Comparison of ENCODE assay signal across 8 cellular contexts in genomic region chr1:120558303-120559060, GRCh38.
A peak's percentile ranks its signal among the peaks of the same experiment; 100 is the strongest.
DNase-seq lines count a peak whose midpoint lies in the region; ATAC-seq, FAIRE-seq and TF ChIP-seq lines count a peak whose summit lies in the region.
"Not testable (repeated sequence)": the region's sequence is repeated elsewhere in the genome, so short reads cannot be mapped to it uniquely, and the experiment has no call there.

No MANE protein-coding gene starts in this region.

- H4K20me1 ChIP-seq in K562 (replicated peaks; ENCODE audit: control insufficient read depth, insufficient read depth, low read length), result not testable (repeated sequence)

- 94% methylated on average over 6 of the region's 72 CpGs for WGBS in K562 (ENCODE audit: insufficient coverage, low coverage, missing lambda C conversion rate)

- not testable (repeated sequence) for H2AFZ ChIP-seq in K562 (ENCODE audit: low read depth, low read length)

- not testable (repeated sequence) for TF ChIP-seq EP300 in K562 (IDR thresholded peaks at IDR 0.05; ENCODE audit: low read length)

- TF ChIP-seq POLR2A in K562 (conservative IDR thresholded peaks at IDR 0.05), result not testable (repeated sequence)

- H3K4me1 ChIP-seq in K562 (replicated peaks in 1 of 2; ENCODE audit: control insufficient read depth in 2 of 2, insufficient read depth in 2 of 2, low read length in 2 of 2); rectal smooth muscle tissue (ENCODE audit: control insufficient read depth, insufficient read depth, low read length): not testable (repeated sequence)

- POLR2A ChIA-PET in K562 (lab: Yijun Ruan, JAX), result not testable (repeated sequence)

- intact Hi-C loops in K562 (cut with micrococcal nuclease), result not testable (repeated sequence)

- H3K9ac ChIP-seq in K562 (ENCODE audit: insufficient read depth in 1 of 2, low read depth in 2 of 2, low read length in 2 of 2); rectal smooth muscle tissue (ENCODE audit: low read length): not testable (repeated sequence)

- not testable (repeated sequence) for BruUV-seq in K562 (replicated peaks; lab: Mats Ljungman, UMichigan)

- H3K79me2 ChIP-seq in K562 (ENCODE audit: control insufficient read depth, insufficient read depth, low read length), result not testable (repeated sequence)

- FAIRE-seq in K562 (lab: Jason Lieb, UNC), result not testable (repeated sequence)

- not testable (repeated sequence) for H3K27me3 ChIP-seq in WERI-Rb-1 (ENCODE audit: insufficient read depth, low read depth, severe bottlenecking); K562 (ENCODE audit: control insufficient read depth in 2 of 2, insufficient read depth in 2 of 2, low read length in 2 of 2); rectal smooth muscle tissue (ENCODE audit: control insufficient read depth, insufficient read depth, low read length)

- not testable (repeated sequence) for TF ChIP-seq RAD21 in K562 (CRISPR knock-in tag; conservative IDR thresholded peaks at IDR 0.05 in 1 of 2, IDR thresholded peaks at IDR 0.05 in 1 of 2)

- DNase-seq in NCI-H2029 (lab: John Stamatoyannopoulos, UW), result peak; percentile 34
- peak; percentile 78 for DNase-seq in WERI-Rb-1
- DNase-seq in K562 (ENCODE audit: extremely low read depth in 1 of 4, low spot score in 3 of 4), result not testable (repeated sequence)
- DNase-seq in iPS DF 4.7 (ENCODE audit: extremely low read depth, low spot score), result peak; percentile 7
- DNase-seq in ureter (ENCODE audit: low spot score), result peak; percentile 76

- H3K27ac ChIP-seq in WERI-Rb-1; K562 (ENCODE audit: extremely low read depth, low read depth, low read length); rectal smooth muscle tissue (ENCODE audit: low read depth, low read length): not testable (repeated sequence)

- not testable (repeated sequence) for H3K36me3 ChIP-seq in WERI-Rb-1; K562 (ENCODE audit: control insufficient read depth, insufficient read depth, low read length); rectal smooth muscle tissue (ENCODE audit: control insufficient read depth, insufficient read depth, low read length)

- ATAC-seq in GM18861 (IDR thresholded peaks at IDR 0.05; ENCODE audit: unreplicated experiment) (peak; percentile 79), HG03025 (IDR thresholded peaks at IDR 0.05; ENCODE audit: low FRiP score, unreplicated experiment) (peak; percentile 90), K562 (peak; percentile 15; the same call in 2 of the 3 replicates)

- H3K4me2 ChIP-seq in K562 (ENCODE audit: insufficient read depth, low read length), result not testable (repeated sequence)

- not testable (repeated sequence) for TF ChIP-seq CTCF in WERI-Rb-1 (IDR thresholded peaks at IDR 0.05; ENCODE audit: low read depth, low read length); K562 (IDR thresholded peaks at IDR 0.05 in 2 of 3, conservative IDR thresholded peaks at IDR 0.05 in 1 of 3; ENCODE audit: insufficient read depth in 2 of 3, low read depth in 1 of 3, low read length in 3 of 3)

- in situ Hi-C loops in K562 (cut with MboI), result not testable (repeated sequence)

- H3K9me3 ChIP-seq in WERI-Rb-1 (ENCODE audit: severe bottlenecking); K562 (replicated peaks; ENCODE audit: control insufficient read depth, insufficient read depth, low read depth, low read length): not testable (repeated sequence)

- not testable (repeated sequence) for H3K9me1 ChIP-seq in K562 (ENCODE audit: control insufficient read depth, insufficient read depth, low read length)

- CTCF ChIA-PET in K562 (lab: Yijun Ruan, JAX; ENCODE audit: low intra/inter-chr PET ratio), result not testable (repeated sequence)

- H3K4me3 ChIP-seq in WERI-Rb-1 (ENCODE audit: low read depth, low read length), result peak overlapping the region; percentile 51
- H3K4me3 ChIP-seq in K562, result not testable (repeated sequence)
- H3K4me3 ChIP-seq in rectal smooth muscle tissue (ENCODE audit: low read length), result peak overlapping the region; percentile 66

TF ChIP-seq in K562, 482 proteins besides CTCF, POLR2A, EP300 and RAD21:
- TF ChIP-seq, protein P1, sequence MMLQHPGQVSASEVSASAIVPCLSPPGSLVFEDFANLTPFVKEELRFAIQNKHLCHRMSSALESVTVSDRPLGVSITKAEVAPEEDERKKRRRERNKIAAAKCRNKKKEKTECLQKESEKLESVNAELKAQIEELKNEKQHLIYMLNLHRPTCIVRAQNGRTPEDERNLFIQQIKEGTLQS (IDR thresholded peaks at IDR 0.05), result peak; percentile 9; the same call in 1 of the 2 replicates
- TF ChIP-seq, protein P1 (CRISPR knock-in tag; conservative IDR thresholded peaks at IDR 0.05), result not testable (repeated sequence)
- TF ChIP-seq, protein P2, sequence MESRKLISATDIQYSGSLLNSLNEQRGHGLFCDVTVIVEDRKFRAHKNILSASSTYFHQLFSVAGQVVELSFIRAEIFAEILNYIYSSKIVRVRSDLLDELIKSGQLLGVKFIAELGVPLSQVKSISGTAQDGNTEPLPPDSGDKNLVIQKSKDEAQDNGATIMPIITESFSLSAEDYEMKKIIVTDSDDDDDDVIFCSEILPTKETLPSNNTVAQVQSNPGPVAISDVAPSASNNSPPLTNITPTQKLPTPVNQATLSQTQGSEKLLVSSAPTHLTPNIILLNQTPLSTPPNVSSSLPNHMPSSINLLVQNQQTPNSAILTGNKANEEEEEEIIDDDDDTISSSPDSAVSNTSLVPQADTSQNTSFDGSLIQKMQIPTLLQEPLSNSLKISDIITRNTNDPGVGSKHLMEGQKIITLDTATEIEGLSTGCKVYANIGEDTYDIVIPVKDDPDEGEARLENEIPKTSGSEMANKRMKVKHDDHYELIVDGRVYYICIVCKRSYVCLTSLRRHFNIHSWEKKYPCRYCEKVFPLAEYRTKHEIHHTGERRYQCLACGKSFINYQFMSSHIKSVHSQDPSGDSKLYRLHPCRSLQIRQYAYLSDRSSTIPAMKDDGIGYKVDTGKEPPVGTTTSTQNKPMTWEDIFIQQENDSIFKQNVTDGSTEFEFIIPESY (CRISPR knock-in tag; IDR thresholded peaks at IDR 0.05), result peak; percentile 61; the same call in 1 of the 2 replicates

Comparison
In these comparisons a context has a peak if more than half of its experiments do, and no peak if none do; other contexts are left out.
1. ATAC-seq: peak in every context shown above with its lines; median percentile 90 in HG03025; 79 in GM18861; 15 in K562.